Comparison of ENCODE assay signal across 16 cellular contexts in genomic region chr7:131511071-131511470, GRCh38.
"Had no signal": no experiment of that assay in that cellular context is flagged by ENCODE, and none has a peak within 500 bp of the region (broad histone marks: within the 10 kb centered on the region; RNA-seq: fewer than 3 reads in every experiment).

No MANE protein-coding gene starts in this region.

- H3K9me3 Mint-ChIP-seq: effector memory CD8-positive, alpha-beta T cell; memory B cell; naive B cell; neural progenitor cell; stimulated activated naive B cell treated with anti-CD40 and anti-IgM and Interleukin-4, amounts not matched to agents 10 μg/mL and 1 μg/mL and 100 μg/mL, for 72 hours had no signal

- H3K27ac Mint-ChIP-seq: activated naive CD8-positive, alpha-beta T cell; effector memory CD8-positive, alpha-beta T cell; memory B cell; neural progenitor cell; stimulated activated naive B cell treated with anti-CD40 and anti-IgM and Interleukin-4, amounts not matched to agents 10 μg/mL and 1 μg/mL and 100 μg/mL, for 72 hours had no signal

- H3K27me3 Mint-ChIP-seq: memory B cell had no signal

- H3K27ac ChIP-seq: epithelial cell of prostate, neural progenitor cell, ovary, VCaP had no signal

- H3K36me3 ChIP-seq: neural progenitor cell, ovary had no signal

- H3K4me3 Mint-ChIP-seq: activated naive CD8-positive, alpha-beta T cell; effector memory CD8-positive, alpha-beta T cell; memory B cell; naive B cell; neural progenitor cell; stimulated activated naive B cell treated with anti-CD40 and anti-IgM and Interleukin-4, amounts not matched to agents 10 μg/mL and 1 μg/mL and 100 μg/mL, for 72 hours had no signal

- H3K27me3 ChIP-seq: body of pancreas, neural progenitor cell, ovary, sigmoid colon had no signal

- H3K9me3 ChIP-seq: body of pancreas, mucosa of descending colon, ovary, sigmoid colon had no signal

- H3K4me3 ChIP-seq: body of pancreas, mucosa of descending colon, neural progenitor cell, ovary, sigmoid colon had no signal

- ATAC-seq: body of pancreas; effector memory CD8-positive, alpha-beta T cell; mucosa of descending colon; stimulated activated naive B cell treated with anti-CD40 and anti-IgM and Interleukin-4, amounts not matched to agents 10 μg/mL and 1 μg/mL and 100 μg/mL, for 72 hours had no signal

- DNase-seq: activated CD4-positive, alpha-beta T cell treated with anti-CD3 and anti-CD28 coated beads for 1 hour; amygdala; body of pancreas; caudate nucleus; effector memory CD8-positive, alpha-beta T cell; mucosa of descending colon; naive B cell; sigmoid colon; stimulated activated naive B cell treated with anti-CD40 and anti-IgM and Interleukin-4, amounts not matched to agents 10 μg/mL and 1 μg/mL and 100 μg/mL, for 72 hours; T1000 had no signal

- H3K36me3 Mint-ChIP-seq: naive B cell had no signal
